10 cellular contexts compared by ENCODE assay signal in the genomic region with DNA sequence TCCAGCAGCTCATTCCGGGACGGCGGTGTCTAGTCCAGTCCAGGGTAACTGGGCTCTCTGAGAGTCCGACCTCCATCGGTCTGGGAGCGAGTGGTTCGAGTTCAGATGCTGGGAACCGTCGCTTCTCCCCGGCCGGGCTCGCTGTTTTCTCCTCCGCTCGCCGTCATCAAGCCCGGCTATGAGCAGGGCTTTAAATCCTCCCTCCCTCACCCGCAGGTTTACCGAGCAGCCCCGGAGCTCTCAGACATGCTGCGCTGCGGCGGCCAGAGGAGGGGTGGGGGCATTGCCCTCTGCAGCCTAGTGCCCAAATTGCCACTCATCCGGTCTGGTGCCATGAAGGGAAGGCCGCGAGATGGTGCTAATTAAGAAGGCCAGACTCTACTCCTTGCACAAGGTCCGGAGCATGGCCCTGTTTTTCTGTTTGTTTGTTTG. TPM values are rescaled to one million over a fixed set of nuclear protein-coding genes. Genes with fewer than 3 reads are reported as not detected.
DNase-seq lines count a peak whose midpoint lies in the region; ATAC-seq and TF ChIP-seq lines count a peak whose summit lies in the region.
"Had no signal": no experiment of that assay in that cellular context is flagged by ENCODE, and none has a peak within 500 bp of the region (broad histone marks: within the 10 kb centered on the region; RNA-seq: fewer than 3 reads in every experiment).

No MANE protein-coding gene starts in this region.

- H3K9ac ChIP-seq in HUES6 (ENCODE audit: low read length) = no peak overlapping the region

- CTCF ChIA-PET in MCF 10A (lab: Yijun Ruan, JAX) = interaction anchor here (0.5 to 3.6 kb wide), 7 partner anchors 36 to 812 kb away, joined by 3 to 24 read pairs (median 4); no protein-coding TSS in a partner anchor

- peaks cover 23% of the 10 kb centered on the region for H3K4me1 Mint-ChIP-seq in stimulated activated effector memory CD8-positive, alpha-beta T cell treated with anti-CD3 and anti-CD28 coated beads, Interleukin-12 subunit alpha, Interleukin-12 subunit beta, amount 100 ng/mL, for 72 hours
- no peaks in the 10 kb centered on the region for H3K4me1 Mint-ChIP-seq in MCF 10A (ENCODE audit: insufficient read depth, unreplicated experiment)

- ATAC-seq in GM21367 (IDR thresholded peaks at IDR 0.05; ENCODE audit: unreplicated experiment) = peak; percentile 26
- ATAC-seq in stimulated activated effector memory CD8-positive, alpha-beta T cell treated with anti-CD3 and anti-CD28 coated beads, Interleukin-12 subunit alpha, Interleukin-12 subunit beta, amount 100 ng/mL, for 72 hours = peak; percentile 33

- H3K4me3 ChIP-seq in HUES6 (ENCODE audit: low read depth, low read length) = peak overlapping the region; percentile 50
- peak overlapping the region; percentile 69 for H3K4me3 ChIP-seq in left ventricle myocardium inferior

- no TSS peak for BruUV-seq in MCF 10A (replicated peaks; lab: Mats Ljungman, UMichigan)

- H3K4me3 Mint-ChIP-seq in stimulated activated effector memory CD8-positive, alpha-beta T cell treated with anti-CD3 and anti-CD28 coated beads, Interleukin-12 subunit alpha, Interleukin-12 subunit beta, amount 100 ng/mL, for 72 hours = peak overlapping the region; percentile 61
- no peak overlapping the region for H3K4me3 Mint-ChIP-seq in MCF 10A (ENCODE audit: unreplicated experiment)

- POLR2A ChIA-PET in MCF 10A (lab: Yijun Ruan, JAX) = no interaction called here

- TF ChIP-seq CTCF in left ventricle myocardium inferior (IDR thresholded peaks at IDR 0.05; ENCODE audit: borderline replicate concordance) (peak; percentile 14), MCF 10A (IDR thresholded peaks at IDR 0.05; ENCODE audit: unreplicated experiment) (no peak)

- H3K27me3 Mint-ChIP-seq in MCF 10A (ENCODE audit: insufficient read depth, unreplicated experiment) = peaks cover 2% of the 10 kb centered on the region

- H3K36me3 ChIP-seq in HUES6 (ENCODE audit: control insufficient read depth, insufficient read depth, low read length) (no peaks in the 10 kb centered on the region), left ventricle myocardium inferior (no peaks in the 10 kb centered on the region)

- intact Hi-C loops in left ventricle myocardium inferior (cut with micrococcal nuclease) (loop anchor here (10.0 kb wide), 1 partner anchor 248 kb away; no protein-coding TSS in a partner anchor), MCF 10A (cut with micrococcal nuclease) (loop anchor here (1.0 to 10.0 kb wide), 4 partner anchors 484 to 808 kb away; no protein-coding TSS in a partner anchor)

- H3K27ac ChIP-seq in HUES6 (ENCODE audit: low read depth, low read length) (no peak overlapping the region), left ventricle myocardium inferior (replicated peaks) (peak overlapping the region; percentile 92)
- H3K27ac ChIP-seq: dorsolateral prefrontal cortex had no signal

- H3K4me1 ChIP-seq in HUES6 (ENCODE audit: control insufficient read depth, insufficient read depth, low read length) (peaks cover 28% of the 10 kb centered on the region), left ventricle myocardium inferior (peaks cover 43% of the 10 kb centered on the region)

- H3K36me3 Mint-ChIP-seq in stimulated activated effector memory CD8-positive, alpha-beta T cell treated with anti-CD3 and anti-CD28 coated beads, Interleukin-12 subunit alpha, Interleukin-12 subunit beta, amount 100 ng/mL, for 72 hours = no peaks in the 10 kb centered on the region
- H3K36me3 Mint-ChIP-seq in MCF 10A (ENCODE audit: insufficient read depth, unreplicated experiment) = no peaks in the 10 kb centered on the region

- no peaks in the 10 kb centered on the region for H3K9me3 ChIP-seq in HUES6 (ENCODE audit: control insufficient read depth, insufficient read depth, low read depth, low read length)
- H3K9me3 ChIP-seq in left ventricle myocardium inferior (replicated peaks) = no peaks in the 10 kb centered on the region

- no peak overlapping the region for H3K27ac Mint-ChIP-seq in stimulated activated effector memory CD8-positive, alpha-beta T cell treated with anti-CD3 and anti-CD28 coated beads, Interleukin-12 subunit alpha, Interleukin-12 subunit beta, amount 100 ng/mL, for 72 hours
- H3K27ac Mint-ChIP-seq in MCF 10A (ENCODE audit: low read depth, unreplicated experiment) = no peak overlapping the region

- no peaks in the 10 kb centered on the region for H3K9me3 Mint-ChIP-seq in stimulated activated effector memory CD8-positive, alpha-beta T cell treated with anti-CD3 and anti-CD28 coated beads, Interleukin-12 subunit alpha, Interleukin-12 subunit beta, amount 100 ng/mL, for 72 hours
- H3K9me3 Mint-ChIP-seq in MCF 10A (ENCODE audit: unreplicated experiment) = no peaks in the 10 kb centered on the region

- peak; percentile 46 for DNase-seq in left ventricle myocardium inferior
- no peak for DNase-seq in stimulated activated effector memory CD8-positive, alpha-beta T cell treated with anti-CD3 and anti-CD28 coated beads, Interleukin-12 subunit alpha, Interleukin-12 subunit beta, amount 100 ng/mL, for 72 hours (ENCODE audit: low spot score in 2 of 2)
- no peak for DNase-seq in DMS 273 treated with DMSO at 0.1 percent for 48 hours (lab: John Stamatoyannopoulos, UW)
- DNase-seq in amygdala (lab: John Stamatoyannopoulos, UW) = no peak
- no peak for DNase-seq in hypothalamus (lab: John Stamatoyannopoulos, UW)
- DNase-seq in MCF 10A (ENCODE audit: unreplicated experiment) = no peak
- DNase-seq: dorsolateral prefrontal cortex, NCI-H1436 treated with DMSO at 0.1 percent for 48 hours had no signal

- H3K27me3 ChIP-seq in HUES6 (ENCODE audit: control insufficient read depth, insufficient read depth, low read length) = peaks cover 100% of the 10 kb centered on the region
- H3K27me3 ChIP-seq in left ventricle myocardium inferior (ENCODE audit: low read depth) = peaks cover 29% of the 10 kb centered on the region

RNA-seq across cellular contexts. Expression of a gene that starts 23.2 kb away (rescaled TPM):
- total RNA-seq in left ventricle myocardium inferior = 117 TPM
- total RNA-seq in MCF 10A (2022) = not detected in 2 replicates

Comparison
In these comparisons a context has a peak if more than half of its experiments do, and no peak if none do; other contexts are left out.
1. RNA of a gene that starts 23.2 kb away (total RNA-seq): 117 TPM in left ventricle myocardium inferior (single experiment); not detected in MCF 10A; every median in the first group is over 100 times any median in the second.